ENCODE assay signal across 10 cellular contexts in genomic region chr4:8221476-8221875, GRCh38. TPM values are rescaled to one million over a fixed set of nuclear protein-coding genes. Genes with fewer than 3 reads are reported as not detected.
DNase-seq lines count a peak whose midpoint lies in the region; ATAC-seq and TF ChIP-seq lines count a peak whose summit lies in the region.
"Had no signal": no experiment of that assay in that cellular context is flagged by ENCODE, and none has a peak within 500 bp of the region (broad histone marks: within the 10 kb centered on the region; RNA-seq: fewer than 3 reads in every experiment).

No MANE protein-coding gene starts in this region.

- TF ChIP-seq CTCF in fibroblast of pulmonary artery (IDR thresholded peaks at IDR 0.05; ENCODE audit: low read length, missing control alignments) (no peak), endothelial cell (IDR thresholded peaks at IDR 0.05; ENCODE audit: unreplicated experiment) (no peak)

- ATAC-seq in activated CD8-positive, alpha-beta memory T cell treated with anti-CD3 and anti-CD28 coated beads, Interleukin-2, amount 10 ng/mL, durations not matched to agents 7 days and 5 days: peak; percentile 64
- ATAC-seq in stimulated activated naive B cell treated with anti-CD40 and anti-IgM and Interleukin-4, amounts not matched to agents 10 μg/mL and 1 μg/mL and 100 μg/mL, for 72 hours (replicated peaks): peak; percentile 84 to 88

- H3K36me3 Mint-ChIP-seq in activated CD8-positive, alpha-beta memory T cell treated with anti-CD3 and anti-CD28 coated beads, Interleukin-2, amount 10 ng/mL, durations not matched to agents 7 days and 5 days: peaks cover 2% of the 10 kb centered on the region
- H3K36me3 Mint-ChIP-seq in stimulated activated naive B cell treated with anti-CD40 and anti-IgM and Interleukin-4, amounts not matched to agents 10 μg/mL and 1 μg/mL and 100 μg/mL, for 72 hours: peaks cover 60 to 79% of the 10 kb centered on the region in 2 donors
- H3K36me3 Mint-ChIP-seq in endothelial cell (ENCODE audit: low read depth, unreplicated experiment): peaks cover 47% of the 10 kb centered on the region

- H3K4me3 ChIP-seq in fibroblast of pulmonary artery (replicated peaks; ENCODE audit: low read depth, low read length): no peak overlapping the region

- H3K4me1 Mint-ChIP-seq in activated CD8-positive, alpha-beta memory T cell treated with anti-CD3 and anti-CD28 coated beads, Interleukin-2, amount 10 ng/mL, durations not matched to agents 7 days and 5 days: peaks cover 45% of the 10 kb centered on the region
- H3K4me1 Mint-ChIP-seq in stimulated activated naive B cell treated with anti-CD40 and anti-IgM and Interleukin-4, amounts not matched to agents 10 μg/mL and 1 μg/mL and 100 μg/mL, for 72 hours: peaks cover 26 to 44% of the 10 kb centered on the region in 2 donors
- peaks cover 27% of the 10 kb centered on the region for H3K4me1 Mint-ChIP-seq in endothelial cell (ENCODE audit: unreplicated experiment)

- no peaks in the 10 kb centered on the region for H3K27me3 Mint-ChIP-seq in activated CD8-positive, alpha-beta memory T cell treated with anti-CD3 and anti-CD28 coated beads, Interleukin-2, amount 10 ng/mL, durations not matched to agents 7 days and 5 days
- H3K27me3 Mint-ChIP-seq in stimulated activated naive B cell treated with anti-CD40 and anti-IgM and Interleukin-4, amounts not matched to agents 10 μg/mL and 1 μg/mL and 100 μg/mL, for 72 hours: no peaks in the 10 kb centered on the region
- H3K27me3 Mint-ChIP-seq in endothelial cell (ENCODE audit: unreplicated experiment): peaks cover 3% of the 10 kb centered on the region

- H3K4me3 Mint-ChIP-seq in activated CD8-positive, alpha-beta memory T cell treated with anti-CD3 and anti-CD28 coated beads, Interleukin-2, amount 10 ng/mL, durations not matched to agents 7 days and 5 days: no peak overlapping the region
- H3K4me3 Mint-ChIP-seq in stimulated activated naive B cell treated with anti-CD40 and anti-IgM and Interleukin-4, amounts not matched to agents 10 μg/mL and 1 μg/mL and 100 μg/mL, for 72 hours: peak overlapping the region in 1 of 2 donors; percentile 7
- H3K4me3 Mint-ChIP-seq in endothelial cell (ENCODE audit: unreplicated experiment): no peak overlapping the region

- CTCF ChIA-PET in activated CD8-positive, alpha-beta memory T cell treated with anti-CD3 and anti-CD28 coated beads, Interleukin-2, amount 10 ng/mL, durations not matched to agents 7 days and 5 days (lab: Charles Lee): interaction anchor here (1.5 kb wide), 1 partner anchor 45 kb away, joined by 4 read pairs; no protein-coding TSS in a partner anchor

- H3K9me3 Mint-ChIP-seq in activated CD8-positive, alpha-beta memory T cell treated with anti-CD3 and anti-CD28 coated beads, Interleukin-2, amount 10 ng/mL, durations not matched to agents 7 days and 5 days (ENCODE audit: low read depth): no peaks in the 10 kb centered on the region
- no peaks in the 10 kb centered on the region for H3K9me3 Mint-ChIP-seq in stimulated activated naive B cell treated with anti-CD40 and anti-IgM and Interleukin-4, amounts not matched to agents 10 μg/mL and 1 μg/mL and 100 μg/mL, for 72 hours
- no peaks in the 10 kb centered on the region for H3K9me3 Mint-ChIP-seq in endothelial cell (ENCODE audit: unreplicated experiment)

- no peak overlapping the region for H3K27ac Mint-ChIP-seq in activated CD8-positive, alpha-beta memory T cell treated with anti-CD3 and anti-CD28 coated beads, Interleukin-2, amount 10 ng/mL, durations not matched to agents 7 days and 5 days
- peak overlapping the region; percentile 75 for H3K27ac Mint-ChIP-seq in stimulated activated naive B cell treated with anti-CD40 and anti-IgM and Interleukin-4, amounts not matched to agents 10 μg/mL and 1 μg/mL and 100 μg/mL, for 72 hours
- H3K27ac Mint-ChIP-seq in endothelial cell (ENCODE audit: unreplicated experiment): no peak overlapping the region

- DNase-seq in activated CD8-positive, alpha-beta memory T cell treated with anti-CD3 and anti-CD28 coated beads, Interleukin-2, amount 10 ng/mL, durations not matched to agents 7 days and 5 days: no peak
- no peak for DNase-seq in activated CD8-positive, alpha-beta memory T cell treated with anti-CD3 and anti-CD28 coated beads, Interleukin-2, amount 50 U/mL, for 48 hours
- DNase-seq in OCI-M1 (lab: John Stamatoyannopoulos, UW): peak; percentile 2
- DNase-seq in fibroblast of pulmonary artery (ENCODE audit: low read depth): peak; percentile 91
- no peak for DNase-seq in stimulated activated naive B cell treated with anti-CD40 and anti-IgM and Interleukin-4, amounts not matched to agents 10 μg/mL and 1 μg/mL and 100 μg/mL, for 72 hours
- DNase-seq in endothelial cell (ENCODE audit: low spot score): no peak
- DNase-seq in NCI-H1105 treated with DMSO at 0.1 percent for 48 hours (lab: John Stamatoyannopoulos, UW): no peak
- no peak for DNase-seq in GM19240 (ENCODE audit: insufficient read length, low spot score)
- DNase-seq: NCI-H187 treated with DMSO at 0.1 percent for 48 hours; stimulated activated CD4-positive, alpha-beta T cell treated with anti-CD3 and anti-CD28 coated beads, Interleukin-12 subunit alpha, Interleukin-12 subunit beta, amount 100 ng/mL, for 4 hours had no signal

RNA-seq across cellular contexts. Expression of gene SH3TC1, which starts 22.4 kb away (rescaled TPM):
- 10 to 100 TPM in 1 of 2 experiments, 1 to 10 TPM in 1; 6.0 to 10.7 TPM for total RNA-seq in activated CD8-positive, alpha-beta memory T cell treated with anti-CD3 and anti-CD28 coated beads, Interleukin-2, amount 10 ng/mL, durations not matched to agents 7 days and 5 days
- total RNA-seq in endothelial cell (ENCODE audit: unreplicated experiment): 114 TPM

RNA-seq across cellular contexts. Expression of gene HTRA3, which starts 48.1 kb away (rescaled TPM):
- not detected for total RNA-seq in activated CD8-positive, alpha-beta memory T cell treated with anti-CD3 and anti-CD28 coated beads, Interleukin-2, amount 10 ng/mL, durations not matched to agents 7 days and 5 days
- total RNA-seq in endothelial cell (ENCODE audit: unreplicated experiment): 1.7 TPM

Comparison
In these comparisons a context has a peak if more than half of its experiments do, and no peak if none do; other contexts are left out.
1. DNase-seq: peak in OCI-M1 (single experiment) and fibroblast of pulmonary artery (single experiment); none in activated CD8-positive, alpha-beta memory T cell treated with anti-CD3 and anti-CD28 coated beads, Interleukin-2, amount 10 ng/mL, durations not matched to agents 7 days and 5 days (single experiment), activated CD8-positive, alpha-beta memory T cell treated with anti-CD3 and anti-CD28 coated beads, Interleukin-2, amount 50 U/mL, for 48 hours (single experiment), stimulated activated naive B cell treated with anti-CD40 and anti-IgM and Interleukin-4, amounts not matched to agents 10 μg/mL and 1 μg/mL and 100 μg/mL, for 72 hours (single experiment), endothelial cell (single experiment), NCI-H1105 treated with DMSO at 0.1 percent for 48 hours (single experiment) and GM19240 (single experiment).